In genomic region chr17:69572747-69573146, GRCh38 we compare ENCODE assay signal across 29 cellular contexts.
"Had no signal": no experiment of that assay in that cellular context is flagged by ENCODE, and none has a peak within 500 bp of the region (broad histone marks: within the 10 kb centered on the region; RNA-seq: fewer than 3 reads in every experiment).

No MANE protein-coding gene starts in this region.

- H3K27me3 ChIP-seq: colonic mucosa, gastrocnemius medialis, heart left ventricle, hepatocyte, left lung, transverse colon, upper lobe of right lung, uterus had no signal

- H3K36me3 Mint-ChIP-seq: naive thymus-derived CD4-positive, alpha-beta T cell had no signal

- H3K4me1 ChIP-seq: colonic mucosa had no signal

- H3K79me2 ChIP-seq: hepatocyte had no signal

- H3K9me3 Mint-ChIP-seq: dendritic cell treated with granulocyte-macrophage colony-stimulating factor and Interleukin-4, amounts not matched to agents 40 ng/mL and 50 ng/mL, for 4 days; endodermal cell; naive thymus-derived CD4-positive, alpha-beta T cell; nephron; stimulated activated naive CD8-positive, alpha-beta T cell treated with anti-CD3 and anti-CD28 coated beads, Interleukin-15, Interleukin-2, amounts not matched to agents 100 ng/mL and 50 ng/mL, for 24 hours had no signal

- H2AFZ ChIP-seq: hepatocyte had no signal

- H3K27ac Mint-ChIP-seq: dendritic cell treated with granulocyte-macrophage colony-stimulating factor and Interleukin-4, amounts not matched to agents 40 ng/mL and 50 ng/mL, for 4 days; endodermal cell; naive thymus-derived CD4-positive, alpha-beta T cell; stimulated activated naive B cell treated with anti-CD40 and anti-IgM and Interleukin-4, amounts not matched to agents 10 μg/mL and 1 μg/mL and 100 μg/mL, for 72 hours; stimulated activated naive CD8-positive, alpha-beta T cell treated with anti-CD3 and anti-CD28 coated beads, Interleukin-15, Interleukin-2, amounts not matched to agents 100 ng/mL and 50 ng/mL, for 24 hours had no signal

- H3K4me3 ChIP-seq: colonic mucosa, gastrocnemius medialis, heart left ventricle, hepatocyte, left lung, psoas muscle, thoracic aorta, transverse colon, upper lobe of right lung, uterus had no signal

- DNase-seq: colonic mucosa; effector CD8-positive, alpha-beta T cell; endodermal cell; foreskin fibroblast; gastrocnemius medialis; heart left ventricle; left cardiac atrium; left lung; mesendoderm; midbrain; naive thymus-derived CD4-positive, alpha-beta T cell; nucleus accumbens; posterior cingulate gyrus; psoas muscle; right cardiac atrium; small intestine; stimulated activated CD4-positive, alpha-beta T cell treated with anti-CD3 and anti-CD28 coated beads, Interleukin-15, amount 100 ng/mL, for 24 hours; stimulated activated CD4-positive, alpha-beta T cell treated with anti-CD3 and anti-CD28 coated beads, Interleukin-2, amount 100 ng/mL, for 48 hours; stimulated activated naive B cell treated with anti-CD40 and anti-IgM and Interleukin-4, amounts not matched to agents 10 μg/mL and 1 μg/mL and 100 μg/mL, for 72 hours; transverse colon; upper lobe of right lung; uterus had no signal

- H3K4me2 ChIP-seq: hepatocyte had no signal

- H3K9me3 ChIP-seq: colonic mucosa, gastrocnemius medialis, heart left ventricle, left lung, psoas muscle, thoracic aorta, transverse colon, upper lobe of right lung, uterus had no signal

- H3K36me3 ChIP-seq: colonic mucosa, gastrocnemius medialis, heart left ventricle, left lung, thoracic aorta, transverse colon, upper lobe of right lung, uterus had no signal

- ATAC-seq: esophagus mucosa; gastrocnemius medialis; heart left ventricle; left cardiac atrium; left lung; naive thymus-derived CD4-positive, alpha-beta T cell; psoas muscle; right cardiac atrium; stimulated activated naive B cell treated with anti-CD40 and anti-IgM and Interleukin-4, amounts not matched to agents 10 μg/mL and 1 μg/mL and 100 μg/mL, for 72 hours; upper lobe of right lung had no signal

- H3K27me3 Mint-ChIP-seq: stimulated activated naive CD8-positive, alpha-beta T cell treated with anti-CD3 and anti-CD28 coated beads, Interleukin-15, Interleukin-2, amounts not matched to agents 100 ng/mL and 50 ng/mL, for 24 hours had no signal

- H3K4me3 Mint-ChIP-seq: dendritic cell treated with granulocyte-macrophage colony-stimulating factor and Interleukin-4, amounts not matched to agents 40 ng/mL and 50 ng/mL, for 4 days; endodermal cell; naive thymus-derived CD4-positive, alpha-beta T cell; nephron; stimulated activated naive B cell treated with anti-CD40 and anti-IgM and Interleukin-4, amounts not matched to agents 10 μg/mL and 1 μg/mL and 100 μg/mL, for 72 hours; stimulated activated naive CD8-positive, alpha-beta T cell treated with anti-CD3 and anti-CD28 coated beads, Interleukin-15, Interleukin-2, amounts not matched to agents 100 ng/mL and 50 ng/mL, for 24 hours had no signal

- H3K27ac ChIP-seq: colonic mucosa, epithelial cell of prostate, gastrocnemius medialis, hepatocyte, left lung, psoas muscle, thoracic aorta, transverse colon, upper lobe of right lung, uterus had no signal
